ENCODE assay signal across 1 cellular context in the genomic region with DNA sequence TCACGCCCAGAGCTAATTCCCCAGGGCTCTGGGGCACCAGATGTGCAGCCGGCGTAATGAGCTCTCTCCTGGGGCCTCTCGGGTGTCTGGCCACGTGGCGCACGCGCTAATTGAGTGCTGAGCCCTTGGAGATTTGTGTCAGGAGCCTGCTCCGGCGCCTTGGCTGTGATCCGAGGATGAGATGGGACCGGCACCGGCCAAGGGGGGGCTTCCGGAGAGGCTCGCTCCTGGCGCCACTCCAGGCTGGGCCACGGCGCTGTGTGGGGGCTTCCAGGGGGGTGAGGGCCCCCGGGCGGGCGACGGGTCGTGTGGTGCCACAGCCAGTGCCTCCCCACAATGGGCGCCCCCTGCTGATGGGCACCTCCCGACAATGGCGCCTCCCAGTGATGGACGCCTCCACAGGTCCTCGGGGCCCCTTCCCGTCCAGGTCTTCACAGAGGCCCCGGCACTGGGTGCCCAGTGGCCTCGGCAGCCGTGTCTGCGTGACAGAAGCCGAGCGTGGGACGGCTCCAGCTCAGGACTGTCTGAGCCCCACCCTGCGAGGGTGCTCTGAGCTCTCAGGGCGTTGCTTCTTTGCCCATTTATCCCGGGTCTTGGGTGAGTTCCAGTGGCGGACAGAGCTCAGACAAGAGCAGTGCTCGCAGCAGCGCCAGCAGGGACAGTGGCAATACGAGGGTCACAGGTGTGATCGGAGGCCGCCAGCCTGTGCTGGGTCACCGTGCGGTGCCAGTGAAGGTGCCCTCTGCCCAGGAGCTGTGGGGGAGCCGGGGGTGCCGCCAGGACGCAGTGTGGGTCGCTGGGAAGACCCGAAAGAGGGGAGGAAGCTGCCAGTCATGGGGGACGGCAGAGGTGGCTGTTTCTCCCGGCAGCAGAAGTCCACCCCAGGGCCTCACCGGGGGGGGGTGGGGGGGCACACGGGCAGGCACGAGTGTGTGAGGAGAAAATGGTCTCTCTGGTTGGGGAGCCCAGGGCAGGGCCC.
TF ChIP-seq lines count a peak whose summit lies in the region.

No MANE protein-coding gene starts in this region.

TF ChIP-seq in HEK293, 187 proteins besides CTCF, POLR2A, EP300 and RAD21 (continued from another document):
- TF ChIP-seq, protein P1, sequence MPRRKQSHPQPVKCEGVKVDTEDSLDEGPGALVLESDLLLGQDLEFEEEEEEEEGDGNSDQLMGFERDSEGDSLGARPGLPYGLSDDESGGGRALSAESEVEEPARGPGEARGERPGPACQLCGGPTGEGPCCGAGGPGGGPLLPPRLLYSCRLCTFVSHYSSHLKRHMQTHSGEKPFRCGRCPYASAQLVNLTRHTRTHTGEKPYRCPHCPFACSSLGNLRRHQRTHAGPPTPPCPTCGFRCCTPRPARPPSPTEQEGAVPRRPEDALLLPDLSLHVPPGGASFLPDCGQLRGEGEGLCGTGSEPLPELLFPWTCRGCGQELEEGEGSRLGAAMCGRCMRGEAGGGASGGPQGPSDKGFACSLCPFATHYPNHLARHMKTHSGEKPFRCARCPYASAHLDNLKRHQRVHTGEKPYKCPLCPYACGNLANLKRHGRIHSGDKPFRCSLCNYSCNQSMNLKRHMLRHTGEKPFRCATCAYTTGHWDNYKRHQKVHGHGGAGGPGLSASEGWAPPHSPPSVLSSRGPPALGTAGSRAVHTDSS (tag by site-specific recombination; IDR thresholded peaks at IDR 0.05), result no peak
- peak; percentile 79 for TF ChIP-seq ZNF324 (tag by site-specific recombination; IDR thresholded peaks at IDR 0.05)
- TF ChIP-seq ELK4 (IDR thresholded peaks at IDR 0.05; ENCODE audit: borderline replicate concordance, low read depth, low read length), result no peak
- no peak for TF ChIP-seq ZNF140 (tag by site-specific recombination; IDR thresholded peaks at IDR 0.05)
- TF ChIP-seq, protein P2, sequence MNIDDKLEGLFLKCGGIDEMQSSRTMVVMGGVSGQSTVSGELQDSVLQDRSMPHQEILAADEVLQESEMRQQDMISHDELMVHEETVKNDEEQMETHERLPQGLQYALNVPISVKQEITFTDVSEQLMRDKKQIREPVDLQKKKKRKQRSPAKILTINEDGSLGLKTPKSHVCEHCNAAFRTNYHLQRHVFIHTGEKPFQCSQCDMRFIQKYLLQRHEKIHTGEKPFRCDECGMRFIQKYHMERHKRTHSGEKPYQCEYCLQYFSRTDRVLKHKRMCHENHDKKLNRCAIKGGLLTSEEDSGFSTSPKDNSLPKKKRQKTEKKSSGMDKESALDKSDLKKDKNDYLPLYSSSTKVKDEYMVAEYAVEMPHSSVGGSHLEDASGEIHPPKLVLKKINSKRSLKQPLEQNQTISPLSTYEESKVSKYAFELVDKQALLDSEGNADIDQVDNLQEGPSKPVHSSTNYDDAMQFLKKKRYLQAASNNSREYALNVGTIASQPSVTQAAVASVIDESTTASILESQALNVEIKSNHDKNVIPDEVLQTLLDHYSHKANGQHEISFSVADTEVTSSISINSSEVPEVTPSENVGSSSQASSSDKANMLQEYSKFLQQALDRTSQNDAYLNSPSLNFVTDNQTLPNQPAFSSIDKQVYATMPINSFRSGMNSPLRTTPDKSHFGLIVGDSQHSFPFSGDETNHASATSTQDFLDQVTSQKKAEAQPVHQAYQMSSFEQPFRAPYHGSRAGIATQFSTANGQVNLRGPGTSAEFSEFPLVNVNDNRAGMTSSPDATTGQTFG (tag by site-specific recombination; IDR thresholded peaks at IDR 0.05; ENCODE audit: borderline replicate concordance), result no peak
- no peak for TF ChIP-seq ZNF292 (tag by site-specific recombination; IDR thresholded peaks at IDR 0.05; ENCODE audit: borderline replicate concordance, low read depth)
- 0 out of 2 replicates have a peak, but pooled peaks have one; percentile 55 for TF ChIP-seq ZNF184 (tag by site-specific recombination; IDR thresholded peaks at IDR 0.05)
- TF ChIP-seq ZNF747 (tag by site-specific recombination; IDR thresholded peaks at IDR 0.05), result no peak
- TF ChIP-seq ZNF623 (tag by site-specific recombination; IDR thresholded peaks at IDR 0.05), result 0 out of 2 replicates have a peak, but pooled peaks have one; percentile 13
- TF ChIP-seq ZNF610 (tag by site-specific recombination; IDR thresholded peaks at IDR 0.05; ENCODE audit: borderline replicate concordance), result 0 out of 2 replicates have a peak, but pooled peaks have one; percentile 22
- no peak for TF ChIP-seq ZNF701 (tag by site-specific recombination; IDR thresholded peaks at IDR 0.05)
- no peak for TF ChIP-seq MZF1 (tag by site-specific recombination; IDR thresholded peaks at IDR 0.05; ENCODE audit: borderline replicate concordance)
- no peak for TF ChIP-seq PRDM1 (tag by site-specific recombination; IDR thresholded peaks at IDR 0.05)
- TF ChIP-seq ATF2 (tag by site-specific recombination; IDR thresholded peaks at IDR 0.05; ENCODE audit: low read depth), result 0 out of 2 replicates have a peak, but pooled peaks have one; percentile 2
- TF ChIP-seq ZNF138 (tag by site-specific recombination; IDR thresholded peaks at IDR 0.05; ENCODE audit: borderline replicate concordance), result no peak
- 0 out of 2 replicates have a peak, but pooled peaks have one; percentile 36 for TF ChIP-seq ZNF146 (tag by site-specific recombination; IDR thresholded peaks at IDR 0.05)
- TF ChIP-seq ZNF266 (tag by site-specific recombination; IDR thresholded peaks at IDR 0.05; ENCODE audit: low read depth), result no peak
- no peak for TF ChIP-seq ZNF341 (tag by site-specific recombination; IDR thresholded peaks at IDR 0.05; ENCODE audit: low read depth)
- no peak for TF ChIP-seq ZNF660 (tag by site-specific recombination; IDR thresholded peaks at IDR 0.05)
- TF ChIP-seq ZEB2 (tag by site-specific recombination; IDR thresholded peaks at IDR 0.05), result peak; percentile 94
- no peak for TF ChIP-seq ZNF221 (tag by site-specific recombination; IDR thresholded peaks at IDR 0.05; ENCODE audit: borderline replicate concordance)
- TF ChIP-seq, protein P3, sequence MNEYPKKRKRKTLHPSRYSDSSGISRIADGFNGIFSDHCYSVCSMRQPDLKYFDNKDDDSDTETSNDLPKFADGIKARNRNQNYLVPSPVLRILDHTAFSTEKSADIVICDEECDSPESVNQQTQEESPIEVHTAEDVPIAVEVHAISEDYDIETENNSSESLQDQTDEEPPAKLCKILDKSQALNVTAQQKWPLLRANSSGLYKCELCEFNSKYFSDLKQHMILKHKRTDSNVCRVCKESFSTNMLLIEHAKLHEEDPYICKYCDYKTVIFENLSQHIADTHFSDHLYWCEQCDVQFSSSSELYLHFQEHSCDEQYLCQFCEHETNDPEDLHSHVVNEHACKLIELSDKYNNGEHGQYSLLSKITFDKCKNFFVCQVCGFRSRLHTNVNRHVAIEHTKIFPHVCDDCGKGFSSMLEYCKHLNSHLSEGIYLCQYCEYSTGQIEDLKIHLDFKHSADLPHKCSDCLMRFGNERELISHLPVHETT (tag by site-specific recombination; IDR thresholded peaks at IDR 0.05), result peak; percentile 87
- TF ChIP-seq ZNF404 (tag by site-specific recombination; IDR thresholded peaks at IDR 0.05), result no peak
